1 cellular context compared by ENCODE assay signal in the genomic region with DNA sequence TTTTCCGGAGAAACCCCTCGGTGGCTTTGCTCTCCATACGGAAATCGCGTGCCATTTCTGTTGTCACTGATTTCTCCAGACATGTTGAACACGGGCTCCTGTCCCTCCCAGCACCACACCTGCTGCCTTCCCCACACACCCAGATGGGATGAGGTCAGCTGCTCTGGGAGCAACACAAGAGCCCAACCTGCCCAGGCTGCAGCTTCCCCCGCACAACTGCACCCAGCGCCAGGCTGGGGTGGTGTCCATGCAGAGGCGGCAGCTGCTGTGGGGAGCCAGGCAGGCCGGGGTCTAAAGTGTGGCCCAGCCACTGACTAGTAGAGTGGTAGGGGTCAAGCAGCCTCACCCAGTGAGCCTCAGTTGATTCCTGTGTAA.
TF ChIP-seq lines count a peak whose summit lies in the region.

No MANE protein-coding gene starts in this region.

TF ChIP-seq in GM23338, 12 proteins besides CTCF, POLR2A, EP300 and RAD21 (continued from another document):
- no peak for TF ChIP-seq POLR2AphosphoS5 (IDR thresholded peaks at IDR 0.05; ENCODE audit: low read depth)
- TF ChIP-seq, protein P1, sequence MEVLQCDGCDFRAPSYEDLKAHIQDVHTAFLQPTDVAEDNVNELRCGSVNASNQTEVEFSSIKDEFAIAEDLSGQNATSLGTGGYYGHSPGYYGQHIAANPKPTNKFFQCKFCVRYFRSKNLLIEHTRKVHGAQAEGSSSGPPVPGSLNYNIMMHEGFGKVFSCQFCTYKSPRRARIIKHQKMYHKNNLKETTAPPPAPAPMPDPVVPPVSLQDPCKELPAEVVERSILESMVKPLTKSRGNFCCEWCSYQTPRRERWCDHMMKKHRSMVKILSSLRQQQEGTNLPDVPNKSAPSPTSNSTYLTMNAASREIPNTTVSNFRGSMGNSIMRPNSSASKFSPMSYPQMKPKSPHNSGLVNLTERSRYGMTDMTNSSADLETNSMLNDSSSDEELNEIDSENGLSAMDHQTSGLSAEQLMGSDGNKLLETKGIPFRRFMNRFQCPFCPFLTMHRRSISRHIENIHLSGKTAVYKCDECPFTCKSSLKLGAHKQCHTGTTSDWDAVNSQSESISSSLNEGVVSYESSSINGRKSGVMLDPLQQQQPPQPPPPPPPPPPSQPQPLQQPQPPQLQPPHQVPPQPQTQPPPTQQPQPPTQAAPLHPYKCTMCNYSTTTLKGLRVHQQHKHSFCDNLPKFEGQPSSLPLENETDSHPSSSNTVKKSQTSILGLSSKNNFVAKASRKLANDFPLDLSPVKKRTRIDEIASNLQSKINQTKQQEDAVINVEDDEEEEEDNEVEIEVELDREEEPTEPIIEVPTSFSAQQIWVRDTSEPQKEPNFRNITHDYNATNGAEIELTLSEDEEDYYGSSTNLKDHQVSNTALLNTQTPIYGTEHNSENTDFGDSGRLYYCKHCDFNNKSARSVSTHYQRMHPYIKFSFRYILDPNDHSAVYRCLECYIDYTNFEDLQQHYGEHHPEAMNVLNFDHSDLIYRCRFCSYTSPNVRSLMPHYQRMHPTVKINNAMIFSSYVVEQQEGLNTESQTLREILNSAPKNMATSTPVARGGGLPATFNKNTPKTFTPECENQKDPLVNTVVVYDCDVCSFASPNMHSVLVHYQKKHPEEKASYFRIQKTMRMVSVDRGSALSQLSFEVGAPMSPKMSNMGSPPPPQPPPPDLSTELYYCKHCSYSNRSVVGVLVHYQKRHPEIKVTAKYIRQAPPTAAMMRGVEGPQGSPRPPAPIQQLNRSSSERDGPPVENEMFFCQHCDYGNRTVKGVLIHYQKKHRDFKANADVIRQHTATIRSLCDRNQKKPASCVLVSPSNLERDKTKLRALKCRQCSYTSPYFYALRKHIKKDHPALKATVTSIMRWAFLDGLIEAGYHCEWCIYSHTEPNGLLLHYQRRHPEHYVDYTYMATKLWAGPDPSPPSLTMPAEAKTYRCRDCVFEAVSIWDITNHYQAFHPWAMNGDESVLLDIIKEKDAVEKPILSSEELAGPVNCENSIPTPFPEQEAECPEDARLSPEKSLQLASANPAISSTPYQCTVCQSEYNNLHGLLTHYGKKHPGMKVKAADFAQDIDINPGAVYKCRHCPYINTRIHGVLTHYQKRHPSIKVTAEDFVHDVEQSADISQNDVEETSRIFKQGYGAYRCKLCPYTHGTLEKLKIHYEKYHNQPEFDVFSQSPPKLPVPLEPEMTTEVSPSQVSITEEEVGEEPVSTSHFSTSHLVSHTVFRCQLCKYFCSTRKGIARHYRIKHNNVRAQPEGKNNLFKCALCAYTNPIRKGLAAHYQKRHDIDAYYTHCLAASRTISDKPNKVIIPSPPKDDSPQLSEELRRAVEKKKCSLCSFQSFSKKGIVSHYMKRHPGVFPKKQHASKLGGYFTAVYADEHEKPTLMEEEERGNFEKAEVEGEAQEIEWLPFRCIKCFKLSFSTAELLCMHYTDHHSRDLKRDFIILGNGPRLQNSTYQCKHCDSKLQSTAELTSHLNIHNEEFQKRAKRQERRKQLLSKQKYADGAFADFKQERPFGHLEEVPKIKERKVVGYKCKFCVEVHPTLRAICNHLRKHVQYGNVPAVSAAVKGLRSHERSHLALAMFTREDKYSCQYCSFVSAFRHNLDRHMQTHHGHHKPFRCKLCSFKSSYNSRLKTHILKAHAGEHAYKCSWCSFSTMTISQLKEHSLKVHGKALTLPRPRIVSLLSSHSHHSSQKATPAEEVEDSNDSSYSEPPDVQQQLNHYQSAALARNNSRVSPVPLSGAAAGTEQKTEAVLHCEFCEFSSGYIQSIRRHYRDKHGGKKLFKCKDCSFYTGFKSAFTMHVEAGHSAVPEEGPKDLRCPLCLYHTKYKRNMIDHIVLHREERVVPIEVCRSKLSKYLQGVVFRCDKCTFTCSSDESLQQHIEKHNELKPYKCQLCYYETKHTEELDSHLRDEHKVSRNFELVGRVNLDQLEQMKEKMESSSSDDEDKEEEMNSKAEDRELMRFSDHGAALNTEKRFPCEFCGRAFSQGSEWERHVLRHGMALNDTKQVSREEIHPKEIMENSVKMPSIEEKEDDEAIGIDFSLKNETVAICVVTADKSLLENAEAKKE (CRISPR knock-in tag; IDR thresholded peaks at IDR 0.05): no peak
- no peak for TF ChIP-seq EZH2phosphoT487 (IDR thresholded peaks at IDR 0.05; ENCODE audit: unreplicated experiment)
- no peak for TF ChIP-seq ZNF114 (CRISPR knock-in tag; IDR thresholded peaks at IDR 0.05)
